ENCODE assay signal across 18 cellular contexts in genomic region chr5:149870697-149871096, GRCh38.
A peak's percentile ranks its signal among the peaks of the same experiment; 100 is the strongest.
DNase-seq lines count a peak whose midpoint lies in the region; ATAC-seq and TF ChIP-seq lines count a peak whose summit lies in the region.
"Had no signal": no experiment of that assay in that cellular context is flagged by ENCODE, and none has a peak within 500 bp of the region (broad histone marks: within the 10 kb centered on the region; RNA-seq: fewer than 3 reads in every experiment).

No MANE protein-coding gene starts in this region.

- no peaks in the 10 kb centered on the region for H3K9me3 ChIP-seq in colonic mucosa
- no peaks in the 10 kb centered on the region for H3K9me3 ChIP-seq in mucosa of rectum (ENCODE audit: control insufficient read depth in 2 of 2, low read length in 2 of 2)
- no peaks in the 10 kb centered on the region for H3K9me3 ChIP-seq in stomach
- H3K9me3 ChIP-seq: BLaER1 treated with 17β-estradiol and CSF1 and Interleukin-3, amounts not matched to agents 10 nM and 100 nM; Caco-2 had no signal

- CTCF ChIA-PET in WTC11 (lab: Charles Lee): interaction anchor here (1.4 to 3.4 kb wide), 2 partner anchors 11 to 18 kb away, joined by 5 to 24 read pairs; no protein-coding TSS in a partner anchor

- H3K4me3 ChIP-seq in colonic mucosa (no peak overlapping the region), mucosa of rectum (ENCODE audit: low read length in 2 of 2) (no peak overlapping the region), stomach (no peak overlapping the region)
- H3K4me3 ChIP-seq: BLaER1 treated with 17β-estradiol and CSF1 and Interleukin-3, amounts not matched to agents 10 nM and 100 nM had no signal

- H3K27ac ChIP-seq in colonic mucosa: peak overlapping the region; percentile 75
- H3K27ac ChIP-seq in mucosa of rectum (ENCODE audit: low read depth in 2 of 2, low read length in 2 of 2): peak overlapping the region; percentile 81 to 86
- no peak overlapping the region for H3K27ac ChIP-seq in stomach
- H3K27ac ChIP-seq: BLaER1 treated with 17β-estradiol and CSF1 and Interleukin-3, amounts not matched to agents 10 nM and 100 nM; C4-2B had no signal

- no peaks in the 10 kb centered on the region for H3K9me3 Mint-ChIP-seq in WTC11
- H3K9me3 Mint-ChIP-seq: CD4-positive, alpha-beta T cell; CD8-positive, alpha-beta T cell had no signal

- no peak overlapping the region for H3K27ac Mint-ChIP-seq in WTC11
- H3K27ac Mint-ChIP-seq: B cell; CD4-positive, alpha-beta T cell; CD8-positive, alpha-beta T cell had no signal

- TF ChIP-seq CTCF in WTC11 (IDR thresholded peaks at IDR 0.05) (no peak), colonic mucosa (IDR thresholded peaks at IDR 0.05) (no peak), stomach (IDR thresholded peaks at IDR 0.05) (no peak)

- no peak for ATAC-seq in WTC11
- ATAC-seq in GM21360 (IDR thresholded peaks at IDR 0.05; ENCODE audit: unreplicated experiment): no peak
- ATAC-seq: CD8-positive, alpha-beta T cell had no signal

- no peaks in the 10 kb centered on the region for H3K27me3 ChIP-seq in colonic mucosa
- no peaks in the 10 kb centered on the region for H3K27me3 ChIP-seq in mucosa of rectum (ENCODE audit: control insufficient read depth in 2 of 2, insufficient read depth in 2 of 2, low read length in 2 of 2)
- no peaks in the 10 kb centered on the region for H3K27me3 ChIP-seq in stomach
- H3K27me3 ChIP-seq: BLaER1 treated with 17β-estradiol and CSF1 and Interleukin-3, amounts not matched to agents 10 nM and 100 nM had no signal

- POLR2A ChIA-PET in WTC11 (lab: Charles Lee): no interaction called here

- H3K36me3 ChIP-seq in colonic mucosa: no peaks in the 10 kb centered on the region
- no peaks in the 10 kb centered on the region for H3K36me3 ChIP-seq in mucosa of rectum (ENCODE audit: control insufficient read depth in 2 of 2, insufficient read depth in 2 of 2, low read length in 2 of 2)
- no peaks in the 10 kb centered on the region for H3K36me3 ChIP-seq in stomach
- H3K36me3 ChIP-seq: BLaER1 treated with 17β-estradiol and CSF1 and Interleukin-3, amounts not matched to agents 10 nM and 100 nM had no signal

- in situ Hi-C loops in ACHN (cut with HindIII; ENCODE audit: low pct_ligation_motif_present, low pct_unique_long_range_greater_than_20kb, low sequenced_read_pairs): no loop called here

- H3K4me1 ChIP-seq in colonic mucosa (peaks cover 11% of the 10 kb centered on the region), mucosa of rectum (ENCODE audit: control insufficient read depth in 2 of 2, insufficient read depth in 2 of 2, low read length in 2 of 2) (peaks cover 34 to 37% of the 10 kb centered on the region in 2 donors), stomach (peaks cover 0 to 12% (median 9%) of the 10 kb centered on the region in 4 donors)

- intact Hi-C loops in colonic mucosa (cut with DNase I) (no loop called here), stomach (cut with DNase I; ENCODE audit: low total_unique reads) (no loop called here)

- H3K36me3 Mint-ChIP-seq in WTC11: no peaks in the 10 kb centered on the region
- H3K36me3 Mint-ChIP-seq: CD8-positive, alpha-beta T cell had no signal

- TF ChIP-seq EP300 in stomach (IDR thresholded peaks at IDR 0.05): no peak

- no peak overlapping the region for H3K4me3 Mint-ChIP-seq in WTC11
- H3K4me3 Mint-ChIP-seq: B cell; CD4-positive, alpha-beta T cell; CD8-positive, alpha-beta T cell had no signal

- peaks cover 11% of the 10 kb centered on the region for H3K4me1 Mint-ChIP-seq in WTC11
- H3K4me1 Mint-ChIP-seq: B cell had no signal

- DNase-seq in WTC11 (ENCODE audit: low spot score) (no peak), colonic mucosa (no peak), stomach (no peak), ACHN (no peak), NCI-H510A treated with DMSO at 0.1 percent for 48 hours (lab: John Stamatoyannopoulos, UW) (no peak)
- DNase-seq: 8988T; AML-193; Caco-2; Calu3; CD4-positive, alpha-beta T cell; CD8-positive, alpha-beta T cell; DMS79 treated with DMSO at 0.1 percent for 48 hours; GF-D8 had no signal

- H3K9ac ChIP-seq in colonic mucosa (ENCODE audit: low read depth in 2 of 2, low read length in 2 of 2): peak overlapping the region in 1 of 2 donors; percentile 12
- H3K9ac ChIP-seq in mucosa of rectum (ENCODE audit: low read depth in 1 of 2, low read length in 2 of 2): no peak overlapping the region
- H3K9ac ChIP-seq: BLaER1 treated with 17β-estradiol and CSF1 and Interleukin-3, amounts not matched to agents 10 nM and 100 nM had no signal

- H3K27me3 Mint-ChIP-seq in WTC11 (ENCODE audit: low read depth): no peaks in the 10 kb centered on the region
- H3K27me3 Mint-ChIP-seq: B cell; CD4-positive, alpha-beta T cell had no signal

- no peak for TF ChIP-seq POLR2A in stomach (IDR thresholded peaks at IDR 0.05)

TF ChIP-seq in WTC11, 78 proteins besides CTCF, POLR2A, EP300 and RAD21:
- TF ChIP-seq ZNF512 (CRISPR knock-in tag; IDR thresholded peaks at IDR 0.05; ENCODE audit: borderline replicate concordance): peak; percentile 63; the same call in 1 of the 2 replicates
- TF ChIP-seq MLX (CRISPR knock-in tag; IDR thresholded peaks at IDR 0.05): no peak

Comparison
In these comparisons a context has a peak if more than half of its experiments do, and no peak if none do; other contexts are left out.
1. H3K27ac ChIP-seq: peak in colonic mucosa (single experiment) and mucosa of rectum (2 of 2); none in stomach (0 of 5).